16 cellular contexts compared by ENCODE assay signal in the genomic region with DNA sequence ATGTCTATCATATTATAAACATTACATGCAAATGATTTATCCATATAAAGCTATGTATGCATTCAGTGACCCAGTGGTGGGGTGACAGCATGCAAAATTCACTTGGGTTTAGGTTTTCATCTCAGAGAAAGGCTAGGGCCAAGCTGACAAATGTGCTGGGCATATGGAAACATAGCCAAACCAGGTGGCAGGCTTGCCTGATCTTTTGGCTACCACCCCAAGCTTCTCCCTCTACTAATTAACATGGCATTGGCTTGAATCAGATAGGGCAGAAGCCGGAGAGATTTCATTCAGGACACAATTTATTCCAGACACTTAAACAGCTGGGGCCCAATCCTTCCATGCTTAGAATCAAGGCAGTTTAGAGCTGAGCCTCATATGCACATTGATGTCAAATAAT.
DNase-seq lines count a peak whose midpoint lies in the region; ATAC-seq and TF ChIP-seq lines count a peak whose summit lies in the region.
"Had no signal": no experiment of that assay in that cellular context is flagged by ENCODE, and none has a peak within 500 bp of the region (broad histone marks: within the 10 kb centered on the region; RNA-seq: fewer than 3 reads in every experiment).

No MANE protein-coding gene starts in this region.

- no peaks in the 10 kb centered on the region for H3K4me1 ChIP-seq in breast epithelium
- H3K4me1 ChIP-seq: BLaER1 treated with 17β-estradiol and CSF1 and Interleukin-3, amounts not matched to agents 10 nM and 100 nM; HAP-1 had no signal

- no peak for ATAC-seq in HG03108 (IDR thresholded peaks at IDR 0.05; ENCODE audit: unreplicated experiment)
- ATAC-seq: CD8-positive, alpha-beta T cell had no signal

- no peaks in the 10 kb centered on the region for H3K27me3 ChIP-seq in breast epithelium
- H3K27me3 ChIP-seq: BLaER1 treated with 17β-estradiol and CSF1 and Interleukin-3, amounts not matched to agents 10 nM and 100 nM had no signal

- TF ChIP-seq CTCF in breast epithelium (IDR thresholded peaks at IDR 0.05), result no peak

- no peaks in the 10 kb centered on the region for H3K36me3 ChIP-seq in breast epithelium
- H3K36me3 ChIP-seq: BLaER1 treated with 17β-estradiol and CSF1 and Interleukin-3, amounts not matched to agents 10 nM and 100 nM; HAP-1 had no signal

- TF ChIP-seq POLR2A in breast epithelium (IDR thresholded peaks at IDR 0.05), result no peak

- intact Hi-C loops in breast epithelium (cut with DNase I; ENCODE audit: low total_unique reads), result no loop called here

- no peaks in the 10 kb centered on the region for H3K9me3 ChIP-seq in breast epithelium
- H3K9me3 ChIP-seq: BLaER1 treated with 17β-estradiol and CSF1 and Interleukin-3, amounts not matched to agents 10 nM and 100 nM; HAP-1 had no signal

- DNase-seq in DMS 273 (lab: John Stamatoyannopoulos, UW; ENCODE audit: unreplicated experiment) (peak; percentile 84), NCI-H1694 (lab: John Stamatoyannopoulos, UW) (peak; percentile 67), NCI-H526 treated with DMSO at 0.1 percent for 48 hours (lab: John Stamatoyannopoulos, UW) (peak; percentile 20), cerebellar cortex (ENCODE audit: low spot score) (peak; percentile 88), NOMO-1 treated with DMSO at 0.1 percent for 48 hours (lab: John Stamatoyannopoulos, UW; ENCODE audit: unreplicated experiment) (no peak), breast epithelium (ENCODE audit: low spot score in 2 of 2) (no peak), SKM-1 (lab: John Stamatoyannopoulos, UW; ENCODE audit: unreplicated experiment) (no peak)
- DNase-seq: 8988T; Calu3; CD8-positive, alpha-beta T cell; GDM1; GM23248; IMR-90 had no signal

- no peak overlapping the region for H3K4me3 ChIP-seq in breast epithelium
- H3K4me3 ChIP-seq: BLaER1 treated with 17β-estradiol and CSF1 and Interleukin-3, amounts not matched to agents 10 nM and 100 nM; GM23248; HAP-1 had no signal

- no peak overlapping the region for H3K27ac ChIP-seq in breast epithelium
- H3K27ac ChIP-seq: BLaER1 treated with 17β-estradiol and CSF1 and Interleukin-3, amounts not matched to agents 10 nM and 100 nM; GM23248 had no signal

Comparison
In these comparisons a context has a peak if more than half of its experiments do, and no peak if none do; other contexts are left out.
1. DNase-seq: peak in DMS 273 (single experiment), NCI-H1694 (single experiment), NCI-H526 treated with DMSO at 0.1 percent for 48 hours (single experiment) and cerebellar cortex (single experiment); none in NOMO-1 treated with DMSO at 0.1 percent for 48 hours (single experiment), breast epithelium (0 of 2) and SKM-1 (single experiment).